14 cellular contexts compared by ENCODE assay signal in genomic region chr16:46757339-46758050, GRCh38. TPM values are rescaled to one million over a fixed set of nuclear protein-coding genes. Genes with fewer than 3 reads are reported as not detected.
DNase-seq lines count a peak whose midpoint lies in the region; ATAC-seq and TF ChIP-seq lines count a peak whose summit lies in the region.
"Had no signal": no experiment of that assay in that cellular context is flagged by ENCODE, and none has a peak within 500 bp of the region (broad histone marks: within the 10 kb centered on the region; RNA-seq: fewer than 3 reads in every experiment).

No MANE protein-coding gene starts in this region.

- H3K4me1 ChIP-seq in hepatocyte (ENCODE audit: insufficient read depth): peaks cover 8% of the 10 kb centered on the region
- no peaks in the 10 kb centered on the region for H3K4me1 ChIP-seq in upper lobe of right lung

- no peaks in the 10 kb centered on the region for H3K4me1 Mint-ChIP-seq in activated CD4-positive, alpha-beta T cell treated with anti-CD3 and anti-CD28 coated beads, Interleukin-2, amount 10 ng/mL, durations not matched to agents 24 days and 14 days
- H3K4me1 Mint-ChIP-seq: activated naive CD4-positive, alpha-beta T cell treated with anti-CD3 and anti-CD28 coated beads, Interleukin-2, amount 50 U/mL, for 24 hours had no signal

- no peaks in the 10 kb centered on the region for H3K79me2 ChIP-seq in hepatocyte

- peak overlapping the region; percentile 50 for H3K4me2 ChIP-seq in hepatocyte

- H4K20me1 ChIP-seq in hepatocyte (ENCODE audit: insufficient read depth, poor library complexity, severe bottlenecking): no peaks in the 10 kb centered on the region

- H3K4me3 Mint-ChIP-seq in activated CD4-positive, alpha-beta T cell treated with anti-CD3 and anti-CD28 coated beads, Interleukin-2, amount 10 ng/mL, durations not matched to agents 24 days and 14 days: no peak overlapping the region
- H3K4me3 Mint-ChIP-seq: activated naive CD4-positive, alpha-beta T cell treated with anti-CD3 and anti-CD28 coated beads, Interleukin-2, amount 50 U/mL, for 24 hours; effector memory CD8-positive, alpha-beta T cell; nephron progenitor cell had no signal

- H3K27ac ChIP-seq in hepatocyte (no peak overlapping the region), upper lobe of right lung (no peak overlapping the region)

- DNase-seq in NCI-H2196 (lab: John Stamatoyannopoulos, UW; ENCODE audit: unreplicated experiment) (peak; percentile 46), NCI-H2196 treated with DMSO at 0.1 percent for 48 hours (lab: John Stamatoyannopoulos, UW; ENCODE audit: unreplicated experiment) (no peak), SK-N-DZ (ENCODE audit: low spot score) (peak; percentile 86), hepatocyte (ENCODE audit: low spot score) (peak; percentile 34), upper lobe of right lung (no peak), superior temporal gyrus (ENCODE audit: extremely low spot score) (no peak), CD1c-positive myeloid dendritic cell (ENCODE audit: extremely low spot score) (no peak)
- no peak for DNase-seq in activated CD4-positive, alpha-beta T cell treated with anti-CD3 and anti-CD28 coated beads, Interleukin-2, amount 10 ng/mL, durations not matched to agents 24 days and 14 days
- DNase-seq: activated CD4-positive, alpha-beta T cell treated with anti-CD3 and anti-CD28 coated beads for 4 hours; effector memory CD8-positive, alpha-beta T cell; hypothalamus; nephron progenitor cell; stimulated activated CD4-positive, alpha-beta T cell treated with anti-CD3 and anti-CD28 coated beads, Interleukin-1b, Interleukin-23, amount 100 ng/mL, for 48 hours had no signal

- no peak overlapping the region for H3K27ac Mint-ChIP-seq in activated CD4-positive, alpha-beta T cell treated with anti-CD3 and anti-CD28 coated beads, Interleukin-2, amount 10 ng/mL, durations not matched to agents 24 days and 14 days
- H3K27ac Mint-ChIP-seq: activated naive CD4-positive, alpha-beta T cell treated with anti-CD3 and anti-CD28 coated beads, Interleukin-2, amount 50 U/mL, for 24 hours; effector memory CD8-positive, alpha-beta T cell; nephron progenitor cell had no signal

- H3K27me3 ChIP-seq in hepatocyte: no peaks in the 10 kb centered on the region
- H3K27me3 ChIP-seq in upper lobe of right lung: peaks cover 11% of the 10 kb centered on the region

- no peaks in the 10 kb centered on the region for H3K9me3 ChIP-seq in hepatocyte (ENCODE audit: low read depth)
- H3K9me3 ChIP-seq in upper lobe of right lung: no peaks in the 10 kb centered on the region

- H3K4me3 ChIP-seq in hepatocyte: no peak overlapping the region
- H3K4me3 ChIP-seq in upper lobe of right lung: no peak overlapping the region

- intact Hi-C loops in upper lobe of right lung (cut with DNase I): no loop called here
- intact Hi-C loops in activated CD4-positive, alpha-beta T cell treated with anti-CD3 and anti-CD28 coated beads, Interleukin-2, amount 10 ng/mL, durations not matched to agents 24 days and 14 days (cut with micrococcal nuclease): no loop called here

- TF ChIP-seq CTCF in hepatocyte (IDR thresholded peaks at IDR 0.05; ENCODE audit: poor library complexity) (no peak), upper lobe of right lung (IDR thresholded peaks at IDR 0.05) (no peak)

- no peaks in the 10 kb centered on the region for H3K36me3 ChIP-seq in hepatocyte (replicated peaks; ENCODE audit: insufficient read depth, low read depth)
- H3K36me3 ChIP-seq in upper lobe of right lung: no peaks in the 10 kb centered on the region

- H3K36me3 Mint-ChIP-seq in activated CD4-positive, alpha-beta T cell treated with anti-CD3 and anti-CD28 coated beads, Interleukin-2, amount 10 ng/mL, durations not matched to agents 24 days and 14 days (ENCODE audit: low read depth): no peaks in the 10 kb centered on the region
- H3K36me3 Mint-ChIP-seq: activated naive CD4-positive, alpha-beta T cell treated with anti-CD3 and anti-CD28 coated beads, Interleukin-2, amount 50 U/mL, for 24 hours had no signal

- WGBS in hepatocyte (ENCODE audit: low lambda C conversion rate, missing lambda C conversion rate): 40% methylated on average over 21 of the region's 21 CpGs

- H3K9me2 ChIP-seq in hepatocyte (replicated peaks; ENCODE audit: insufficient read depth): no peaks in the 10 kb centered on the region

- no peak overlapping the region for H2AFZ ChIP-seq in hepatocyte

- H3K27me3 Mint-ChIP-seq in activated CD4-positive, alpha-beta T cell treated with anti-CD3 and anti-CD28 coated beads, Interleukin-2, amount 10 ng/mL, durations not matched to agents 24 days and 14 days: no peaks in the 10 kb centered on the region
- H3K27me3 Mint-ChIP-seq: activated naive CD4-positive, alpha-beta T cell treated with anti-CD3 and anti-CD28 coated beads, Interleukin-2, amount 50 U/mL, for 24 hours had no signal

- H3K9me3 Mint-ChIP-seq in activated CD4-positive, alpha-beta T cell treated with anti-CD3 and anti-CD28 coated beads, Interleukin-2, amount 10 ng/mL, durations not matched to agents 24 days and 14 days: no peaks in the 10 kb centered on the region
- H3K9me3 Mint-ChIP-seq: activated naive CD4-positive, alpha-beta T cell treated with anti-CD3 and anti-CD28 coated beads, Interleukin-2, amount 50 U/mL, for 24 hours; effector memory CD8-positive, alpha-beta T cell; nephron progenitor cell had no signal

- ATAC-seq in upper lobe of right lung: peak; percentile 72
- ATAC-seq: effector memory CD8-positive, alpha-beta T cell had no signal

RNA-seq across cellular contexts. Expression of gene MYLK3, which starts 9.4 kb away (rescaled TPM):
- 0.17 and 0.32 TPM in 2 replicates for polyA plus RNA-seq in SK-N-DZ (2014; cell fraction: cytosol; rRNA removed)
- 0.25 and 0.38 TPM in 2 replicates for polyA plus RNA-seq in SK-N-DZ (2014; cell fraction: nucleus; rRNA removed)
- total RNA-seq in hepatocyte (2.0 and 6.5 TPM in 2 replicates), upper lobe of right lung (0.43 TPM)
- polyA plus RNA-seq in hepatocyte: 1.9 and 2.5 TPM in 2 replicates
- 0.23 and 1.0 TPM in 2 replicates for total RNA-seq in activated CD4-positive, alpha-beta T cell treated with anti-CD3 and anti-CD28 coated beads, Interleukin-2, amount 10 ng/mL, durations not matched to agents 24 days and 14 days

Comparison
In these comparisons a context has a peak if more than half of its experiments do, and no peak if none do; other contexts are left out.
1. DNase-seq: peak in NCI-H2196 (single experiment), SK-N-DZ (single experiment) and hepatocyte (single experiment); none in NCI-H2196 treated with DMSO at 0.1 percent for 48 hours (single experiment), upper lobe of right lung (single experiment), superior temporal gyrus (single experiment), activated CD4-positive, alpha-beta T cell treated with anti-CD3 and anti-CD28 coated beads, Interleukin-2, amount 10 ng/mL, durations not matched to agents 24 days and 14 days (single experiment) and CD1c-positive myeloid dendritic cell (single experiment).